ENCODE assay signal across 16 cellular contexts in genomic region chr17:37671813-37672544, GRCh38. TPM values are rescaled to one million over a fixed set of nuclear protein-coding genes. Genes with fewer than 3 reads are reported as not detected.
DNase-seq lines count a peak whose midpoint lies in the region; ATAC-seq and TF ChIP-seq lines count a peak whose summit lies in the region.
"Had no signal": no experiment of that assay in that cellular context is flagged by ENCODE, and none has a peak within 500 bp of the region (broad histone marks: within the 10 kb centered on the region; RNA-seq: fewer than 3 reads in every experiment).

No MANE protein-coding gene starts in this region.

- 0 out of 2 replicates have a peak, but pooled peaks cover 2% of the 10 kb centered on the region for H3K4me1 Mint-ChIP-seq in WTC11
- H3K4me1 Mint-ChIP-seq in T-helper 17 cell = no peaks in the 10 kb centered on the region

- no peaks in the 10 kb centered on the region for H3K36me3 ChIP-seq in IMR-90 (ENCODE audit: control insufficient read depth, insufficient read depth, low read length)
- H3K36me3 ChIP-seq: left ventricle myocardium inferior had no signal

- H3K27ac Mint-ChIP-seq in WTC11 (no peak overlapping the region), T-helper 17 cell (no peak overlapping the region)

- peak overlapping the region; percentile 69 for H2AFZ ChIP-seq in IMR-90 (replicated peaks; ENCODE audit: low read length, poor library complexity)

- ATAC-seq in IMR-90 (ENCODE audit: low read depth) (peak; percentile 96), WTC11 (no peak), GM18861 (IDR thresholded peaks at IDR 0.05; ENCODE audit: unreplicated experiment) (no peak), T-helper 17 cell (no peak), HG02678 (IDR thresholded peaks at IDR 0.05; ENCODE audit: unreplicated experiment) (no peak)
- ATAC-seq: right cardiac atrium had no signal

- peak overlapping the region; percentile 63 for H2AK9ac ChIP-seq in IMR-90 (replicated peaks; ENCODE audit: low read depth, low read length, poor library complexity)

- in situ Hi-C loops in IMR-90 (cut with MboI; ENCODE audit: low sequenced_read_pairs) = no loop called here

- peak overlapping the region; percentile 88 for H2BK5ac ChIP-seq in IMR-90 (ENCODE audit: low read depth, low read length, poor library complexity, severe bottlenecking)

- no peaks in the 10 kb centered on the region for H3K27me3 ChIP-seq in AG04450 (ENCODE audit: control insufficient read depth, insufficient read depth, low read length)
- H3K27me3 ChIP-seq in IMR-90 (ENCODE audit: control insufficient read depth, insufficient read depth, low read length) = no peaks in the 10 kb centered on the region

- TF ChIP-seq POLR2A in IMR-90 (IDR thresholded peaks at IDR 0.05; ENCODE audit: low read depth, low read length) = no peak

- no peaks in the 10 kb centered on the region for H3K9me3 ChIP-seq in AG04450 (ENCODE audit: control insufficient read depth, insufficient read depth, low read length)
- H3K9me3 ChIP-seq in IMR-90 (ENCODE audit: control insufficient read depth, insufficient read depth, low read length) = no peaks in the 10 kb centered on the region
- H3K9me3 ChIP-seq in T-helper 17 cell (ENCODE audit: control insufficient read depth, low read length, poor library complexity, severe bottlenecking) = no peaks in the 10 kb centered on the region
- H3K9me3 ChIP-seq: left ventricle myocardium inferior had no signal

- H3K27ac ChIP-seq in AG04450 (ENCODE audit: low read depth, low read length) (peak overlapping the region; percentile 86), IMR-90 (ENCODE audit: insufficient read depth, low read length) (peak overlapping the region; percentile 47)
- H3K27ac ChIP-seq: C4-2B, HL-60, left ventricle myocardium inferior had no signal

- H3K9ac ChIP-seq in IMR-90 (ENCODE audit: low read depth, low read length) = no peak overlapping the region

- DNase-seq in AG04450 (ENCODE audit: low read depth, low spot score) = peak; percentile 82
- DNase-seq in IMR-90 = peak; percentile 96
- no peak for DNase-seq in WTC11 (ENCODE audit: low spot score)
- DNase-seq in kidney glomerular epithelial cell (lab: John Stamatoyannopoulos, UW) = peak; percentile 93
- DNase-seq in NOMO-1 treated with dmso at 0.1 percent for 144 hours (lab: John Stamatoyannopoulos, UW; ENCODE audit: unreplicated experiment) = no peak
- no peak for DNase-seq in T-helper 17 cell
- DNase-seq: activated effector memory CD4-positive, alpha-beta T cell treated with anti-CD3 and anti-CD28 coated beads, Interleukin-2, amount 50 U/mL, for 16 hours; effector CD4-positive, alpha-beta T cell; GOT3; left ventricle myocardium inferior; right cardiac atrium; stimulated activated CD8-positive, alpha-beta memory T cell treated with anti-CD3 and anti-CD28 coated beads, Interleukin-4, amount 100 ng/mL, for 48 hours had no signal

- H3K14ac ChIP-seq in IMR-90 (replicated peaks; ENCODE audit: low read depth, low read length) = peak overlapping the region; percentile 67

- H3K4me3 ChIP-seq in AG04450 (ENCODE audit: low read depth, low read length) (no peak overlapping the region), IMR-90 (ENCODE audit: insufficient read depth, low read depth, low read length) (no peak overlapping the region)
- H3K4me3 ChIP-seq: left ventricle myocardium inferior had no signal

- H3K4me2 ChIP-seq in IMR-90 (ENCODE audit: low read depth, low read length) = peak overlapping the region; percentile 49

- H3K23ac ChIP-seq in IMR-90 (ENCODE audit: low read depth, low read length) = peak overlapping the region; percentile 68

- POLR2A ChIA-PET in AG04450 (lab: Yijun Ruan, JAX) (interaction anchor here (0.6 to 0.7 kb wide), 2 partner anchors 60 to 63 kb away, joined by 4 read pairs; partner anchors contain the start of gene SYNRG), IMR-90 (lab: Charles Lee; ENCODE audit: unreplicated experiment) (interaction anchor here (0.6 kb wide), 1 partner anchor 120 kb away, joined by 7 read pairs; no protein-coding TSS in a partner anchor), WTC11 (lab: Charles Lee) (no interaction called here)

- H3K79me1 ChIP-seq in IMR-90 (ENCODE audit: low read depth in 1 of 2, low read length in 2 of 2) = no peaks in the 10 kb centered on the region

- H3K4me3 Mint-ChIP-seq in WTC11 = no peak overlapping the region
- no peak overlapping the region for H3K4me3 Mint-ChIP-seq in T-helper 17 cell

- TF ChIP-seq RAD21 in IMR-90 (IDR thresholded peaks at IDR 0.05; ENCODE audit: low read length) = no peak

- peaks cover 35% of the 10 kb centered on the region for H3K9me1 ChIP-seq in IMR-90 (ENCODE audit: insufficient read depth, low read length)

- peak overlapping the region; percentile 93 for H3K4ac ChIP-seq in IMR-90 (ENCODE audit: low read depth, low read length)

- peak overlapping the region; percentile 88 for H4K91ac ChIP-seq in IMR-90 (ENCODE audit: insufficient read depth, low read depth, low read length)

- TF ChIP-seq CTCF in AG04450 (IDR thresholded peaks at IDR 0.05; ENCODE audit: low read depth, low read length) (no peak), IMR-90 (conservative IDR thresholded peaks at IDR 0.05; ENCODE audit: low read depth, low read length) (no peak), WTC11 (IDR thresholded peaks at IDR 0.05) (no peak)

- H4K8ac ChIP-seq in IMR-90 (ENCODE audit: low read depth in 2 of 2, low read length in 2 of 2) = peak overlapping the region; percentile 60 to 89

- peaks cover 22% of the 10 kb centered on the region for H3K4me1 ChIP-seq in IMR-90 (ENCODE audit: control insufficient read depth, insufficient read depth, low read length)
- H3K4me1 ChIP-seq: left ventricle myocardium inferior had no signal

- H3K27me3 Mint-ChIP-seq in WTC11 (ENCODE audit: low read depth) (no peaks in the 10 kb centered on the region), T-helper 17 cell (peaks cover 26% of the 10 kb centered on the region)

- no peaks in the 10 kb centered on the region for H3K9me3 Mint-ChIP-seq in WTC11

- H3K56ac ChIP-seq in IMR-90 (ENCODE audit: extremely low read depth, insufficient read depth, low read length) = peak overlapping the region; percentile 25

- CTCF ChIA-PET in AG04450 (lab: Charles Lee) (interaction anchor here (0.6 to 2.3 kb wide), 7 partner anchors 10 to 144 kb away, joined by 3 to 6 read pairs (median 3); no protein-coding TSS in a partner anchor), IMR-90 (lab: Yijun Ruan, JAX) (interaction anchor here (0.5 to 1.1 kb wide), 3 partner anchors 21 to 24 kb away, joined by 3 to 5 read pairs (median 3); no protein-coding TSS in a partner anchor), WTC11 (lab: Charles Lee) (no interaction called here)

- intact Hi-C loops in IMR-90 (cut with micrococcal nuclease) = no loop called here

- peak overlapping the region; percentile 32; the same call in 1 of the 2 replicates for H4K5ac ChIP-seq in IMR-90 (ENCODE audit: low read depth, low read length)

- dilution Hi-C loops in IMR-90 (cut with HindIII; ENCODE audit: low sequenced_read_pairs, unreplicated experiment) = no loop called here

- no peaks in the 10 kb centered on the region for H4K20me1 ChIP-seq in IMR-90 (ENCODE audit: insufficient read depth, low read length)

- peak overlapping the region; percentile 96 for H2BK20ac ChIP-seq in IMR-90 (ENCODE audit: low read depth, low read length)

- BruUV-seq in IMR-90 (replicated peaks; lab: Mats Ljungman, UMichigan) = no TSS peak

- WGBS in IMR-90 (ENCODE audit: extremely low coverage in 2 of 2, insufficient read length in 1 of 2), 2 experiments = no CpG with 5 or more reads among the region's 2 CpGs

- peak overlapping the region; percentile 92 for H2AK5ac ChIP-seq in IMR-90 (ENCODE audit: low read depth, low read length)

- H3K18ac ChIP-seq in IMR-90 (ENCODE audit: low read depth, low read length) = peak overlapping the region; percentile 91

- H3K36me3 Mint-ChIP-seq in WTC11 (no peaks in the 10 kb centered on the region), T-helper 17 cell (ENCODE audit: low read depth) (no peaks in the 10 kb centered on the region)

- peak overlapping the region; percentile 93 for H2BK120ac ChIP-seq in IMR-90 (ENCODE audit: low read depth, low read length)

- peak overlapping the region; percentile 52; the same call in 2 of the 3 replicates for H2BK15ac ChIP-seq in IMR-90 (ENCODE audit: low read depth, low read length)

TF ChIP-seq in IMR-90, 13 proteins besides CTCF, POLR2A, EP300 and RAD21 (continues in another document):
- TF ChIP-seq MXI1 (IDR thresholded peaks at IDR 0.05; ENCODE audit: borderline replicate concordance, low read depth, low read length) (0 out of 2 replicates have a peak, but pooled peaks have one; percentile 43), ELK1 (IDR thresholded peaks at IDR 0.05; ENCODE audit: borderline replicate concordance, low read depth, low read length) (no peak), CHD1 (IDR thresholded peaks at IDR 0.05; ENCODE audit: low read depth, low read length) (no peak)

TF ChIP-seq in WTC11, 78 proteins besides CTCF, POLR2A, EP300 and RAD21:
- no peak for TF ChIP-seq NFATC4 (CRISPR knock-in tag; IDR thresholded peaks at IDR 0.05)
- TF ChIP-seq GABPB1 (CRISPR knock-in tag; IDR thresholded peaks at IDR 0.05) = peak; percentile 46; the same call in 1 of the 2 replicates

RNA-seq across cellular contexts. Expression of gene DDX52, which starts 28.7 kb away (rescaled TPM):
- polyA plus RNA-seq in AG04450 (2011; rRNA removed) = 24.2 and 31.8 TPM in 2 replicates
- 16.0 and 27.8 TPM in 2 replicates for polyA minus RNA-seq in AG04450 (2011; rRNA and poly(A)+ RNA removed)
- total RNA-seq in IMR-90 (2012; rRNA removed) = 26.7 and 32.2 TPM in 2 replicates
- polyA plus RNA-seq in IMR-90 (2012; rRNA removed) = 11.2 and 12.5 TPM in 2 replicates
- polyA plus RNA-seq in IMR-90 (2012; cell fraction: cytosol; rRNA removed) = 1.4 and 1.9 TPM in 2 replicates
- 3.3 and 28.4 TPM in 2 replicates for polyA plus RNA-seq in IMR-90 (2012; cell fraction: nucleus; rRNA removed; ENCODE audit: low replicate concordance)
- 29.8 to 31.9 TPM (median 30.6 TPM) in 3 replicates for total RNA-seq in WTC11 (2021)
- total RNA-seq in T-helper 17 cell = 10 to 100 TPM; 23.2 to 31.7 TPM

Comparison
In these comparisons a context has a peak if more than half of its experiments do, and no peak if none do; other contexts are left out.
1. DNase-seq: peak in AG04450 (single experiment), IMR-90 (single experiment) and kidney glomerular epithelial cell (single experiment); none in WTC11 (single experiment), NOMO-1 treated with dmso at 0.1 percent for 144 hours (single experiment) and T-helper 17 cell (0 of 3).